ENCODE assay signal across 1 cellular context in genomic region chr20:2460752-2461424, GRCh38.
TF ChIP-seq lines count a peak whose summit lies in the region.

No MANE protein-coding gene starts in this region.

TF ChIP-seq in IMR-90, 13 proteins besides CTCF, POLR2A, EP300 and RAD21:
- no peak for TF ChIP-seq CHD1 (IDR thresholded peaks at IDR 0.05; ENCODE audit: low read depth, low read length)
- no peak for TF ChIP-seq MXI1 (IDR thresholded peaks at IDR 0.05; ENCODE audit: borderline replicate concordance, low read depth, low read length)
- TF ChIP-seq NFE2L2 (IDR thresholded peaks at IDR 0.05; ENCODE audit: low read depth, low read length) = no peak
- no peak for TF ChIP-seq MAFK (IDR thresholded peaks at IDR 0.05; ENCODE audit: low read depth, low read length)
- TF ChIP-seq BHLHE40 (IDR thresholded peaks at IDR 0.05; ENCODE audit: low read depth, low read length) = no peak
- no peak for TF ChIP-seq FOS (IDR thresholded peaks at IDR 0.05; ENCODE audit: low read depth, low read length)
- no peak for TF ChIP-seq CEBPB (IDR thresholded peaks at IDR 0.05; ENCODE audit: low read depth, low read length)
- no peak for TF ChIP-seq RCOR1 (IDR thresholded peaks at IDR 0.05; ENCODE audit: insufficient replicate concordance, low read length)
- TF ChIP-seq SMC3 (IDR thresholded peaks at IDR 0.05; ENCODE audit: low read depth, low read length) = no peak
- TF ChIP-seq, protein P1, sequence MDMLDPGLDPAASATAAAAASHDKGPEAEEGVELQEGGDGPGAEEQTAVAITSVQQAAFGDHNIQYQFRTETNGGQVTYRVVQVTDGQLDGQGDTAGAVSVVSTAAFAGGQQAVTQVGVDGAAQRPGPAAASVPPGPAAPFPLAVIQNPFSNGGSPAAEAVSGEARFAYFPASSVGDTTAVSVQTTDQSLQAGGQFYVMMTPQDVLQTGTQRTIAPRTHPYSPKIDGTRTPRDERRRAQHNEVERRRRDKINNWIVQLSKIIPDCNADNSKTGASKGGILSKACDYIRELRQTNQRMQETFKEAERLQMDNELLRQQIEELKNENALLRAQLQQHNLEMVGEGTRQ (IDR thresholded peaks at IDR 0.05; ENCODE audit: low read depth, low read length) = no peak
- no peak for TF ChIP-seq RFX5 (IDR thresholded peaks at IDR 0.05; ENCODE audit: low read depth, low read length)
- no peak for TF ChIP-seq ELK1 (IDR thresholded peaks at IDR 0.05; ENCODE audit: borderline replicate concordance, low read depth, low read length)
